ENCODE assay signal across 21 cellular contexts in the genomic region with DNA sequence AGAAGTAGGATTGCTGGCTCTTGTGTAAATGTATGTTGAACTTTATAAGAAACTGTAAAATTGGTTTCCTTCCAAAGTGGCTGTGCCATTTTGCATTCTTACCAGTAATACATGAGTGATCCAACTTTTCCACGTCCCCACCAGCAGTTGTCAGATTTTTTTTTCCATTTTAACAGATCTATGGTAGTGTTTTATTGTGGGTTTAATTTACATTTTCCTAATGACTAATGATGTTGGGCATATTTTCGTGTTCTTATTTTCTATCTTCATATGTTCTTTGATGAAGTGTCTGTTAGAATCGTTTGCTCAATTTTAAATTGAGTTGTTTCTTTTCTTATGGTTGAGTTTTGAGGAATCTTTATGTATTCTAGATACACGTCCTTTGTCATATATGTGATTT. TPM values are rescaled to one million over a fixed set of nuclear protein-coding genes. Genes with fewer than 3 reads are reported as not detected.
A peak's percentile ranks its signal among the peaks of the same experiment; 100 is the strongest.
DNase-seq lines count a peak whose midpoint lies in the region; ATAC-seq lines count a peak whose summit lies in the region.
"Had no signal": no experiment of that assay in that cellular context is flagged by ENCODE, and none has a peak within 500 bp of the region (broad histone marks: within the 10 kb centered on the region; RNA-seq: fewer than 3 reads in every experiment).

No MANE protein-coding gene starts in this region.

- no peaks in the 10 kb centered on the region for H3K9me3 Mint-ChIP-seq in activated CD4-positive, alpha-beta T cell treated with anti-CD3 and anti-CD28 coated beads, Interleukin-2, amount 10 ng/mL, durations not matched to agents 24 days and 14 days
- H3K9me3 Mint-ChIP-seq in activated naive CD4-positive, alpha-beta T cell treated with anti-CD3 and anti-CD28 coated beads, Interleukin-2, amount 50 U/mL, for 24 hours, result peaks cover 6% of the 10 kb centered on the region
- H3K9me3 Mint-ChIP-seq in activated naive CD4-positive, alpha-beta T cell treated with anti-CD3 and anti-CD28 coated beads, Interleukin-2, amount 10 ng/mL, durations not matched to agents 7 days and 5 days, result no peaks in the 10 kb centered on the region
- H3K9me3 Mint-ChIP-seq in activated naive CD8-positive, alpha-beta T cell (ENCODE audit: low read depth), result no peaks in the 10 kb centered on the region

- intact Hi-C loops in activated CD4-positive, alpha-beta T cell treated with anti-CD3 and anti-CD28 coated beads, Interleukin-2, amount 10 ng/mL, durations not matched to agents 24 days and 14 days (cut with micrococcal nuclease), result loop anchor here (1.0 kb wide), 1 partner anchor 25 kb away; no protein-coding TSS in a partner anchor

- DNase-seq in activated CD4-positive, alpha-beta T cell treated with anti-CD3 and anti-CD28 coated beads, Interleukin-2, amount 10 ng/mL, durations not matched to agents 24 days and 14 days, result no peak
- no peak for DNase-seq in activated CD4-positive, alpha-beta T cell treated with anti-CD3 and anti-CD28 coated beads, Interleukin-2, amount 50 U/mL, for 4 hours
- no peak for DNase-seq in activated naive CD4-positive, alpha-beta T cell treated with anti-CD3 and anti-CD28 coated beads, Interleukin-2, amount 10 ng/mL, durations not matched to agents 7 days and 5 days
- DNase-seq: 8988T, Calu3, DMS79 treated with DMSO at 0.1 percent for 48 hours, GF-D8, HCEC 1CT, NCI-H1048, NCI-H1417 treated with DMSO at 0.1 percent for 48 hours, NCI-H1694 treated with DMSO at 0.1 percent for 48 hours, NCI-H2081, NCI-H2227 treated with DMSO at 0.1 percent for 48 hours, NCI-H510A, NCI-H69, Right ventricle myocardium superior, RPMI8226 had no signal

- peaks cover 12% of the 10 kb centered on the region for H3K4me1 Mint-ChIP-seq in activated CD4-positive, alpha-beta T cell treated with anti-CD3 and anti-CD28 coated beads, Interleukin-2, amount 10 ng/mL, durations not matched to agents 24 days and 14 days
- peaks cover 22% of the 10 kb centered on the region for H3K4me1 Mint-ChIP-seq in activated naive CD4-positive, alpha-beta T cell treated with anti-CD3 and anti-CD28 coated beads, Interleukin-2, amount 50 U/mL, for 24 hours
- no peaks in the 10 kb centered on the region for H3K4me1 Mint-ChIP-seq in activated naive CD4-positive, alpha-beta T cell treated with anti-CD3 and anti-CD28 coated beads, Interleukin-2, amount 10 ng/mL, durations not matched to agents 7 days and 5 days
- peaks cover 28% of the 10 kb centered on the region for H3K4me1 Mint-ChIP-seq in activated naive CD8-positive, alpha-beta T cell (ENCODE audit: low read depth)

- CTCF ChIA-PET in activated naive CD4-positive, alpha-beta T cell treated with anti-CD3 and anti-CD28 coated beads, Interleukin-2, amount 10 ng/mL, durations not matched to agents 7 days and 5 days (lab: Charles Lee), result no interaction called here

- ATAC-seq in HG02610 (IDR thresholded peaks at IDR 0.05; ENCODE audit: unreplicated experiment) (no peak), HG03520 (IDR thresholded peaks at IDR 0.05; ENCODE audit: unreplicated experiment) (no peak)

- H3K27me3 Mint-ChIP-seq in activated CD4-positive, alpha-beta T cell treated with anti-CD3 and anti-CD28 coated beads, Interleukin-2, amount 10 ng/mL, durations not matched to agents 24 days and 14 days, result no peaks in the 10 kb centered on the region
- H3K27me3 Mint-ChIP-seq in activated naive CD4-positive, alpha-beta T cell treated with anti-CD3 and anti-CD28 coated beads, Interleukin-2, amount 50 U/mL, for 24 hours, result no peaks in the 10 kb centered on the region
- no peaks in the 10 kb centered on the region for H3K27me3 Mint-ChIP-seq in activated naive CD4-positive, alpha-beta T cell treated with anti-CD3 and anti-CD28 coated beads, Interleukin-2, amount 10 ng/mL, durations not matched to agents 7 days and 5 days
- H3K27me3 Mint-ChIP-seq in activated naive CD8-positive, alpha-beta T cell, result no peaks in the 10 kb centered on the region

- peaks cover 39% of the 10 kb centered on the region for H3K36me3 Mint-ChIP-seq in activated CD4-positive, alpha-beta T cell treated with anti-CD3 and anti-CD28 coated beads, Interleukin-2, amount 10 ng/mL, durations not matched to agents 24 days and 14 days (ENCODE audit: low read depth)
- peaks cover 9% of the 10 kb centered on the region for H3K36me3 Mint-ChIP-seq in activated naive CD4-positive, alpha-beta T cell treated with anti-CD3 and anti-CD28 coated beads, Interleukin-2, amount 50 U/mL, for 24 hours
- no peaks in the 10 kb centered on the region for H3K36me3 Mint-ChIP-seq in activated naive CD4-positive, alpha-beta T cell treated with anti-CD3 and anti-CD28 coated beads, Interleukin-2, amount 10 ng/mL, durations not matched to agents 7 days and 5 days
- peaks cover 8% of the 10 kb centered on the region for H3K36me3 Mint-ChIP-seq in activated naive CD8-positive, alpha-beta T cell

- peak overlapping the region; percentile 86 for H3K27ac Mint-ChIP-seq in activated CD4-positive, alpha-beta T cell treated with anti-CD3 and anti-CD28 coated beads, Interleukin-2, amount 10 ng/mL, durations not matched to agents 24 days and 14 days
- H3K27ac Mint-ChIP-seq in activated naive CD4-positive, alpha-beta T cell treated with anti-CD3 and anti-CD28 coated beads, Interleukin-2, amount 50 U/mL, for 24 hours, result peak overlapping the region; percentile 96
- H3K27ac Mint-ChIP-seq in activated naive CD4-positive, alpha-beta T cell treated with anti-CD3 and anti-CD28 coated beads, Interleukin-2, amount 10 ng/mL, durations not matched to agents 7 days and 5 days, result no peak overlapping the region
- peak overlapping the region; percentile 90 for H3K27ac Mint-ChIP-seq in activated naive CD8-positive, alpha-beta T cell

- H3K4me3 Mint-ChIP-seq in activated CD4-positive, alpha-beta T cell treated with anti-CD3 and anti-CD28 coated beads, Interleukin-2, amount 10 ng/mL, durations not matched to agents 24 days and 14 days, result no peak overlapping the region
- H3K4me3 Mint-ChIP-seq in activated naive CD4-positive, alpha-beta T cell treated with anti-CD3 and anti-CD28 coated beads, Interleukin-2, amount 50 U/mL, for 24 hours, result peak overlapping the region; percentile 70
- no peak overlapping the region for H3K4me3 Mint-ChIP-seq in activated naive CD4-positive, alpha-beta T cell treated with anti-CD3 and anti-CD28 coated beads, Interleukin-2, amount 10 ng/mL, durations not matched to agents 7 days and 5 days
- H3K4me3 Mint-ChIP-seq in activated naive CD8-positive, alpha-beta T cell, result peak overlapping the region; percentile 25

RNA-seq across cellular contexts. Expression of a gene that starts 56.2 kb away (rescaled TPM):
- 13.2 and 13.4 TPM in 2 replicates for total RNA-seq in activated CD4-positive, alpha-beta T cell treated with anti-CD3 and anti-CD28 coated beads, Interleukin-2, amount 10 ng/mL, durations not matched to agents 24 days and 14 days

Comparison
In these comparisons a context has a peak if more than half of its experiments do, and no peak if none do; other contexts are left out.
1. H3K4me3 Mint-ChIP-seq: peak in activated naive CD4-positive, alpha-beta T cell treated with anti-CD3 and anti-CD28 coated beads, Interleukin-2, amount 50 U/mL, for 24 hours (single experiment) and activated naive CD8-positive, alpha-beta T cell (single experiment); none in activated CD4-positive, alpha-beta T cell treated with anti-CD3 and anti-CD28 coated beads, Interleukin-2, amount 10 ng/mL, durations not matched to agents 24 days and 14 days (single experiment) and activated naive CD4-positive, alpha-beta T cell treated with anti-CD3 and anti-CD28 coated beads, Interleukin-2, amount 10 ng/mL, durations not matched to agents 7 days and 5 days (single experiment).